ENCODE assay signal across 19 cellular contexts in the genomic region with DNA sequence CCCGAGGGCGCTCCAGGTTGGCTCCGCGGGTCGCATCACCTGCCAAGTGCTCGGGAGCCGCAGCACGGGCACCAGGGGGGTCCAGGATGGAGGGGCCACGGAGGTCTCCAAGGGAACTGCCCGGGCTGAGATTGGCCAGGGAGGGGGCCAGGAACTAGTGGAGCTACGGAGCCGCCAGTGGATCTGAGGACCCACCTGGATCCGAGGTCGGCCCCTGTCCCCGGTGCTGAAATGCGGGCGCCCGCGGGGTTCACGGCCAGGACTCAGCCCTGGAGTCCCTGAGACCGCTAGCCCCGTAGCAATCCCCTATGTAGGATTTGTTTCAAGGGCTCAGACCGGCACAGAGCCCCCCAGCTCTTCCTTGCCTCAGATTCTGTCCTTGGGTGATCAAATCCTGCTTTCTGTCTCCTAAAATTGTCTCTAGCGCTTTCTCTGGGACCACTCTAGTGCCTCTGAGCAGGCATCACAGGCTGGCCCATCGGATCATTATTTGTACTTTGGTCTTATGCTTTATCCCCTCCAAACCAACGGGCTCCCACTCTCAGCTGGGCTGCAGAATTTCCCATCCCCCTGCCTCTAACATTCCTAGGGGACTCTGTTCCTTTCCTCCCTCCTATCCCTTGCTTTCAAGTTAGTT. TPM values are rescaled to one million over a fixed set of nuclear protein-coding genes. Genes with fewer than 3 reads are reported as not detected.
DNase-seq lines count a peak whose midpoint lies in the region; ATAC-seq, FAIRE-seq and TF ChIP-seq lines count a peak whose summit lies in the region.
"Had no signal": no experiment of that assay in that cellular context is flagged by ENCODE, and none has a peak within 500 bp of the region (broad histone marks: within the 10 kb centered on the region; RNA-seq: fewer than 3 reads in every experiment).

No MANE protein-coding gene starts in this region.

- no peaks in the 10 kb centered on the region for H3K36me3 ChIP-seq in HepG2 (replicated peaks in 1 of 2; ENCODE audit: control insufficient read depth in 1 of 2, insufficient read depth in 2 of 2, low read length in 2 of 2)
- H3K36me3 ChIP-seq: stomach had no signal

- CTCF ChIA-PET in HepG2 (lab: Yijun Ruan, JAX; ENCODE audit: low intra/inter-chr PET ratio, low total read pairs) = no interaction called here

- no peaks in the 10 kb centered on the region for H3K79me2 ChIP-seq in H9 (ENCODE audit: insufficient read depth, low read length)
- H3K79me2 ChIP-seq in HepG2 (ENCODE audit: insufficient read depth, low read length) = no peaks in the 10 kb centered on the region

- H3K27me3 Mint-ChIP-seq in H9 (ENCODE audit: low read depth) = peaks cover 7% of the 10 kb centered on the region
- H3K27me3 Mint-ChIP-seq in activated naive CD8-positive, alpha-beta T cell treated with anti-CD3 and anti-CD28 coated beads, Interleukin-2, amount 10 ng/mL, durations not matched to agents 7 days and 5 days = peaks cover 71% of the 10 kb centered on the region

- ATAC-seq in activated naive CD8-positive, alpha-beta T cell treated with anti-CD3 and anti-CD28 coated beads, Interleukin-2, amount 10 ng/mL, durations not matched to agents 7 days and 5 days (ENCODE audit: low read depth) = peak; percentile 42
- peak; percentile 74 for ATAC-seq in HepG2
- ATAC-seq: naive thymus-derived CD4-positive, alpha-beta T cell had no signal

- no peak overlapping the region for H3K4ac ChIP-seq in H9 (ENCODE audit: low read depth, low read length)

- peaks cover 4% of the 10 kb centered on the region; the same call in 1 of the 2 replicates for H3K4me1 ChIP-seq in H9 (ENCODE audit: insufficient read depth, low read length)
- peaks cover 8% of the 10 kb centered on the region for H3K4me1 ChIP-seq in HepG2 (ENCODE audit: insufficient read depth, low read length)

- H3K4me3 Mint-ChIP-seq in H9 = no peak overlapping the region
- no peak overlapping the region for H3K4me3 Mint-ChIP-seq in activated naive CD8-positive, alpha-beta T cell treated with anti-CD3 and anti-CD28 coated beads, Interleukin-2, amount 10 ng/mL, durations not matched to agents 7 days and 5 days
- H3K4me3 Mint-ChIP-seq: activated T-cell treated with anti-CD3 and anti-CD28 coated beads, Interleukin-2, amount 50 U/mL, for 4 hours; CD4-positive, CD25-positive, alpha-beta regulatory T cell; naive thymus-derived CD4-positive, alpha-beta T cell had no signal

- H3K9ac ChIP-seq in H9 (ENCODE audit: extremely low read depth, insufficient read length, low read length) (no peak overlapping the region), HepG2 (ENCODE audit: insufficient read depth, low read depth, low read length) (no peak overlapping the region)

- TF ChIP-seq EP300 in HepG2 (IDR thresholded peaks at IDR 0.05; ENCODE audit: low read depth in 2 of 2, low read length in 2 of 2) = no peak
- TF ChIP-seq EP300 in HepG2 (CRISPR knock-in tag; IDR thresholded peaks at IDR 0.05; ENCODE audit: borderline replicate concordance) = no peak

- no peak overlapping the region for H3K23ac ChIP-seq in H9 (ENCODE audit: insufficient read length, low read depth, low read length)

- H2BK20ac ChIP-seq in H9 (ENCODE audit: low read depth, low read length, poor library complexity, severe bottlenecking) = no peak overlapping the region

- H2BK15ac ChIP-seq in H9 (ENCODE audit: low read depth, low read length) = no peak overlapping the region

- no peak overlapping the region for H3K4me3 ChIP-seq in HepG2 (replicated peaks in 1 of 3; ENCODE audit: insufficient read depth in 1 of 3, low read depth in 2 of 3, low read length in 3 of 3)
- H3K4me3 ChIP-seq: stomach had no signal

- WGBS in H9 (ENCODE audit: extremely low coverage, insufficient read length, low lambda C conversion rate) = no CpG with 5 or more reads among the region's 26 CpGs
- WGBS in HepG2 (ENCODE audit: low lambda C conversion rate) = 58% methylated on average over 7 of the region's 26 CpGs

- H3K56ac ChIP-seq in H9 (ENCODE audit: insufficient read length, low read depth, low read length) = no peak overlapping the region

- peak overlapping the region in 1 of 3 experiments; percentile 54; a peak in 1 of 7 replicates for H3K27ac Mint-ChIP-seq in H9
- H3K27ac Mint-ChIP-seq in activated naive CD8-positive, alpha-beta T cell treated with anti-CD3 and anti-CD28 coated beads, Interleukin-2, amount 10 ng/mL, durations not matched to agents 7 days and 5 days = no peak overlapping the region
- H3K27ac Mint-ChIP-seq: CD4-positive, CD25-positive, alpha-beta regulatory T cell; naive thymus-derived CD4-positive, alpha-beta T cell had no signal

- no TSS peak for BruUV-seq in HepG2 (replicated peaks; lab: Mats Ljungman, UMichigan)

- H3K14ac ChIP-seq in H9 (ENCODE audit: insufficient read depth, low read length) = no peak overlapping the region

- no peak overlapping the region for H2AK5ac ChIP-seq in H9 (ENCODE audit: insufficient read length, low read length)

- TF ChIP-seq RAD21 in HepG2 (CRISPR knock-in tag; IDR thresholded peaks at IDR 0.05) = no peak

- H3K9me3 ChIP-seq in H9 (ENCODE audit: control insufficient read depth, low read depth, low read length) = no peaks in the 10 kb centered on the region
- H3K9me3 ChIP-seq in HepG2 (ENCODE audit: low read length) = no peaks in the 10 kb centered on the region
- H3K9me3 ChIP-seq: stomach had no signal

- H2AFZ ChIP-seq in H9 (ENCODE audit: low read length) (no peak overlapping the region), HepG2 (ENCODE audit: low read length) (no peak overlapping the region)

- H3K36me3 Mint-ChIP-seq in H9 (ENCODE audit: insufficient read depth in 1 of 3, low read depth in 3 of 3) = no peaks in the 10 kb centered on the region
- H3K36me3 Mint-ChIP-seq in activated naive CD8-positive, alpha-beta T cell treated with anti-CD3 and anti-CD28 coated beads, Interleukin-2, amount 10 ng/mL, durations not matched to agents 7 days and 5 days = no peaks in the 10 kb centered on the region
- H3K36me3 Mint-ChIP-seq: CD4-positive, CD25-positive, alpha-beta regulatory T cell; naive thymus-derived CD4-positive, alpha-beta T cell had no signal

- no peak overlapping the region for H4K5ac ChIP-seq in H9 (ENCODE audit: insufficient read length, low read depth, low read length)

- H4K91ac ChIP-seq in H9 (ENCODE audit: insufficient read length, low read depth, low read length) = no peak overlapping the region

- no peak overlapping the region for H3T11ph ChIP-seq in H9 (ENCODE audit: low read length)

- H2BK5ac ChIP-seq in H9 (ENCODE audit: insufficient read length, low read length) = no peak overlapping the region

- TF ChIP-seq POLR2A in HepG2 (IDR thresholded peaks at IDR 0.05; ENCODE audit: insufficient read depth in 1 of 2, low read depth in 2 of 2, low read length in 2 of 2) = no peak

- no peaks in the 10 kb centered on the region for H3K9me3 Mint-ChIP-seq in H9
- no peaks in the 10 kb centered on the region for H3K9me3 Mint-ChIP-seq in activated naive CD8-positive, alpha-beta T cell treated with anti-CD3 and anti-CD28 coated beads, Interleukin-2, amount 10 ng/mL, durations not matched to agents 7 days and 5 days
- H3K9me3 Mint-ChIP-seq: activated T-cell treated with anti-CD3 and anti-CD28 coated beads, Interleukin-2, amount 50 U/mL, for 4 hours; CD4-positive, CD25-positive, alpha-beta regulatory T cell had no signal

- in situ Hi-C loops in HepG2 (cut with HindIII; ENCODE audit: extremely low pct_ligation_motif_present, low pct_unique_long_range_greater_than_20kb) = loop anchor here (5.0 kb wide), 1 partner anchor 57 kb away; no protein-coding TSS in a partner anchor

- intact Hi-C loops in HepG2 (cut with micrococcal nuclease; ENCODE audit: unreplicated experiment) = no loop called here

- no peak overlapping the region for H3K4me2 ChIP-seq in H9 (ENCODE audit: insufficient read depth, insufficient read length, low read length)
- H3K4me2 ChIP-seq in HepG2 (ENCODE audit: low read depth, low read length) = no peak overlapping the region

- no peaks in the 10 kb centered on the region for H3K27me3 ChIP-seq in H9 (ENCODE audit: insufficient read depth, low read length)
- H3K27me3 ChIP-seq in HepG2 (ENCODE audit: control insufficient read depth in 1 of 2, insufficient read depth in 2 of 2, low read length in 2 of 2) = peaks cover 0 to 11% of the 10 kb centered on the region in 2 experiments; a peak in 3 of 5 replicates

- no peaks in the 10 kb centered on the region for H4K20me1 ChIP-seq in H9 (ENCODE audit: control insufficient read depth, insufficient read depth, insufficient read length)
- no peaks in the 10 kb centered on the region for H4K20me1 ChIP-seq in HepG2 (ENCODE audit: insufficient read depth, low read length)

- TF ChIP-seq CTCF in H9 (conservative IDR thresholded peaks at IDR 0.05) (no peak), HepG2 (CRISPR knock-in tag; IDR thresholded peaks at IDR 0.05) (no peak)

- no peak overlapping the region for H3K27ac ChIP-seq in H9 (ENCODE audit: insufficient read length, low read depth, low read length)
- H3K27ac ChIP-seq in HepG2 (ENCODE audit: extremely low read length, insufficient read depth, low read length) = no peak overlapping the region
- H3K27ac ChIP-seq: stomach had no signal

- POLR2A ChIA-PET in activated naive CD8-positive, alpha-beta T cell treated with anti-CD3 and anti-CD28 coated beads, Interleukin-2, amount 10 ng/mL, durations not matched to agents 7 days and 5 days (lab: Charles Lee) = interaction anchor here (6.9 kb wide), 1 partner anchor 10 kb away, joined by 42 read pairs; no protein-coding TSS in a partner anchor
- POLR2A ChIA-PET in HepG2 (lab: Yijun Ruan, JAX) = interaction anchor here (1.3 kb wide), 1 partner anchor 9 kb away, joined by 5 read pairs; no protein-coding TSS in a partner anchor

- H4K8ac ChIP-seq in H9 (replicated peaks; ENCODE audit: insufficient read length, low read depth, low read length) = no peak overlapping the region

- H3K23me2 ChIP-seq in H9 (ENCODE audit: insufficient read length, low read depth, low read length, poor library complexity, severe bottlenecking) = no peaks in the 10 kb centered on the region

- no peaks in the 10 kb centered on the region for H3K79me1 ChIP-seq in H9 (ENCODE audit: insufficient read depth, low read depth, low read length, poor library complexity, severe bottlenecking)

- H3K4me1 Mint-ChIP-seq in H9 = peaks cover 4 to 11% of the 10 kb centered on the region in 2 experiments
- peaks cover 2% of the 10 kb centered on the region for H3K4me1 Mint-ChIP-seq in activated naive CD8-positive, alpha-beta T cell treated with anti-CD3 and anti-CD28 coated beads, Interleukin-2, amount 10 ng/mL, durations not matched to agents 7 days and 5 days

- no peak overlapping the region for H2BK120ac ChIP-seq in H9 (ENCODE audit: low read depth, low read length, poor library complexity, severe bottlenecking)

- no peak overlapping the region for H3K18ac ChIP-seq in H9 (ENCODE audit: insufficient read length, low read depth, low read length)

- H2BK12ac ChIP-seq in H9 (ENCODE audit: insufficient read length, low read depth, low read length) = no peak overlapping the region

- DNase-seq in Daoy (ENCODE audit: low read depth) (peak; percentile 31), H9 (peak; percentile 78), HepG2 (ENCODE audit: low spot score) (no peak), NCI-H446 treated with DMSO at 0.1 percent for 48 hours (lab: John Stamatoyannopoulos, UW) (no peak), NCI-H774 (lab: John Stamatoyannopoulos, UW) (no peak), SKM-1 treated with dmso at 0.1 percent for 144 hours (lab: John Stamatoyannopoulos, UW; ENCODE audit: unreplicated experiment) (no peak), T1000 (lab: John Stamatoyannopoulos, UW) (no peak)
- peak; percentile 63 for DNase-seq in activated naive CD8-positive, alpha-beta T cell treated with anti-CD3 and anti-CD28 coated beads, Interleukin-2, amount 10 ng/mL, durations not matched to agents 7 days and 5 days
- DNase-seq: activated T-cell treated with anti-CD3 and anti-CD28 coated beads, Interleukin-2, amount 50 U/mL, for 4 hours; CD4-positive, CD25-positive, alpha-beta regulatory T cell; effector CD8-positive, alpha-beta T cell; kidney; NCI-H187 treated with DMSO at 0.1 percent for 48 hours; NCI-H82; SHP77; stomach had no signal

- no peak for FAIRE-seq in HepG2 (lab: Jason Lieb, UNC)
- FAIRE-seq: kidney, TTC549 had no signal

RNA-seq across cellular contexts. Expression of a gene that starts 27.3 kb away (rescaled TPM):
- total RNA-seq in Daoy (2014; rRNA removed; shearing (Covaris generic)) = 67.3 and 87.1 TPM in 2 replicates
- 45.7 and 46.8 TPM in 2 replicates for total RNA-seq in H9 (2021)
- 10 to 100 TPM; 36.1 to 38.3 TPM for total RNA-seq in activated naive CD8-positive, alpha-beta T cell treated with anti-CD3 and anti-CD28 coated beads, Interleukin-2, amount 10 ng/mL, durations not matched to agents 7 days and 5 days
- 47.7 and 76.0 TPM in 2 replicates for total RNA-seq in HepG2 (2016; rRNA removed; fragmentation: Illumina TruSeq; extraction: Trizol)
- 39.0 and 40.3 TPM in 2 replicates for total RNA-seq in HepG2 (2016; cell fraction: cytosol; rRNA removed; fragmentation: Illumina TruSeq; extraction: Trizol; ENCODE audit: low read depth)
- 45.3 and 75.8 TPM in 2 replicates for total RNA-seq in HepG2 (2016; cell fraction: insoluble cytoplasmic fraction; rRNA removed; fragmentation: Illumina TruSeq; extraction: Trizol)
- 84.9 and 91.5 TPM in 2 replicates for total RNA-seq in HepG2 (2016; cell fraction: membrane; rRNA removed; fragmentation: Illumina TruSeq; extraction: Trizol)
- 48.8 and 56.1 TPM in 2 replicates for total RNA-seq in HepG2 (2016; cell fraction: nucleus; rRNA removed; fragmentation: Illumina TruSeq; extraction: Trizol)
- 141 and 163 TPM in 2 replicates for polyA plus RNA-seq in HepG2 (2011; rRNA removed)
- polyA plus RNA-seq in HepG2 (2011; cell fraction: cytosol; rRNA removed) = 151 and 283 TPM in 2 replicates
- polyA plus RNA-seq in HepG2 (2011; cell fraction: nucleus; rRNA removed) = 137 and 147 TPM in 2 replicates
- 61.9 and 67.1 TPM in 2 replicates for polyA plus RNA-seq in HepG2 (2012)
- 45.1 and 45.9 TPM in 2 replicates for polyA plus RNA-seq in HepG2 (2016; cell fraction: cytosol; fragmentation: Illumina TruSeq; extraction: Trizol; ENCODE audit: low read depth)
- polyA plus RNA-seq in HepG2 (2016; cell fraction: insoluble cytoplasmic fraction; fragmentation: Illumina TruSeq; extraction: Trizol; ENCODE audit: low read depth) = 53.5 and 55.6 TPM in 2 replicates
- 73.8 and 79.8 TPM in 2 replicates for polyA plus RNA-seq in HepG2 (2016; cell fraction: membrane; fragmentation: Illumina TruSeq; extraction: Trizol; ENCODE audit: low read depth)
- polyA plus RNA-seq in HepG2 (2016; cell fraction: nucleus; fragmentation: Illumina TruSeq; extraction: Trizol; ENCODE audit: insufficient read depth, low read depth) = 92.2 and 94.4 TPM in 2 replicates
- 68.1 and 270 TPM in 2 replicates for polyA minus RNA-seq in HepG2 (2011; rRNA and poly(A)+ RNA removed; ENCODE audit: low replicate concordance)
- 85.2 and 94.3 TPM in 2 replicates for polyA minus RNA-seq in HepG2 (2011; cell fraction: cytosol; rRNA and poly(A)+ RNA removed)
- polyA minus RNA-seq in HepG2 (2011; cell fraction: nucleus; rRNA and poly(A)+ RNA removed) = 25.0 and 28.0 TPM in 2 replicates

RNA-seq across cellular contexts. Expression of a gene that starts 35.6 kb away (rescaled TPM):
- total RNA-seq in Daoy (2014; rRNA removed; shearing (Covaris generic)) = 88.1 and 107 TPM in 2 replicates
- total RNA-seq in H9 (2021) (57.0 TPM in 2 replicates), HepG2 (2016; rRNA removed; fragmentation: Illumina TruSeq; extraction: Trizol) (31.0 and 70.1 TPM in 2 replicates)
- 10 to 100 TPM; 16.8 to 21.0 TPM for total RNA-seq in activated naive CD8-positive, alpha-beta T cell treated with anti-CD3 and anti-CD28 coated beads, Interleukin-2, amount 10 ng/mL, durations not matched to agents 7 days and 5 days
- total RNA-seq in HepG2 (2016; cell fraction: cytosol; rRNA removed; fragmentation: Illumina TruSeq; extraction: Trizol; ENCODE audit: low read depth) = 8.1 and 9.3 TPM in 2 replicates
- 23.8 and 71.6 TPM in 2 replicates for total RNA-seq in HepG2 (2016; cell fraction: insoluble cytoplasmic fraction; rRNA removed; fragmentation: Illumina TruSeq; extraction: Trizol)
- 22.0 and 25.0 TPM in 2 replicates for total RNA-seq in HepG2 (2016; cell fraction: membrane; rRNA removed; fragmentation: Illumina TruSeq; extraction: Trizol)
- total RNA-seq in HepG2 (2016; cell fraction: nucleus; rRNA removed; fragmentation: Illumina TruSeq; extraction: Trizol) = 69.1 and 83.4 TPM in 2 replicates
- polyA plus RNA-seq in HepG2 (2011; rRNA removed) = 318 and 361 TPM in 2 replicates
- 268 and 334 TPM in 2 replicates for polyA plus RNA-seq in HepG2 (2011; cell fraction: cytosol; rRNA removed)
- polyA plus RNA-seq in HepG2 (2011; cell fraction: nucleus; rRNA removed) = 289 and 340 TPM in 2 replicates
- 213 and 215 TPM in 2 replicates for polyA plus RNA-seq in HepG2 (2012)
- polyA plus RNA-seq in HepG2 (2016; cell fraction: cytosol; fragmentation: Illumina TruSeq; extraction: Trizol; ENCODE audit: low read depth) = 10.1 and 11.2 TPM in 2 replicates
- polyA plus RNA-seq in HepG2 (2016; cell fraction: insoluble cytoplasmic fraction; fragmentation: Illumina TruSeq; extraction: Trizol; ENCODE audit: low read depth) = 27.4 and 35.7 TPM in 2 replicates
- polyA plus RNA-seq in HepG2 (2016; cell fraction: membrane; fragmentation: Illumina TruSeq; extraction: Trizol; ENCODE audit: low read depth) = 15.6 and 19.4 TPM in 2 replicates
- 135 and 151 TPM in 2 replicates for polyA plus RNA-seq in HepG2 (2016; cell fraction: nucleus; fragmentation: Illumina TruSeq; extraction: Trizol; ENCODE audit: insufficient read depth, low read depth)
- polyA minus RNA-seq in HepG2 (2011; rRNA and poly(A)+ RNA removed; ENCODE audit: low replicate concordance) = 131 and 463 TPM in 2 replicates
- polyA minus RNA-seq in HepG2 (2011; cell fraction: cytosol; rRNA and poly(A)+ RNA removed) = 175 and 181 TPM in 2 replicates
- polyA minus RNA-seq in HepG2 (2011; cell fraction: nucleus; rRNA and poly(A)+ RNA removed) = 85.1 and 85.4 TPM in 2 replicates

RNA-seq across cellular contexts. Expression of a gene that starts 40.2 kb away (rescaled TPM):
- total RNA-seq in Daoy (2014; rRNA removed; shearing (Covaris generic)) = 38.6 and 78.9 TPM in 2 replicates
- total RNA-seq in H9 (2021) (0.35 TPM in 1 of 2 replicates, not detected in the other), HepG2 (2016; rRNA removed; fragmentation: Illumina TruSeq; extraction: Trizol) (not detected in 2 replicates)
- not detected for total RNA-seq in activated naive CD8-positive, alpha-beta T cell treated with anti-CD3 and anti-CD28 coated beads, Interleukin-2, amount 10 ng/mL, durations not matched to agents 7 days and 5 days
- not detected in 2 replicates for total RNA-seq in HepG2 (2016; cell fraction: cytosol; rRNA removed; fragmentation: Illumina TruSeq; extraction: Trizol; ENCODE audit: low read depth)
- total RNA-seq in HepG2 (2016; cell fraction: insoluble cytoplasmic fraction; rRNA removed; fragmentation: Illumina TruSeq; extraction: Trizol) = 0.24 TPM in 1 of 2 replicates, not detected in the other
- not detected in 2 replicates for total RNA-seq in HepG2 (2016; cell fraction: membrane; rRNA removed; fragmentation: Illumina TruSeq; extraction: Trizol)
- not detected in 2 replicates for total RNA-seq in HepG2 (2016; cell fraction: nucleus; rRNA removed; fragmentation: Illumina TruSeq; extraction: Trizol)
- 1.9 and 3.7 TPM in 2 replicates for polyA plus RNA-seq in HepG2 (2011; rRNA removed)
- 2.1 TPM in 2 replicates for polyA plus RNA-seq in HepG2 (2011; cell fraction: cytosol; rRNA removed)
- polyA plus RNA-seq in HepG2 (2011; cell fraction: nucleus; rRNA removed) = 0.90 and 2.1 TPM in 2 replicates
- 0.77 and 4.3 TPM in 2 replicates for polyA plus RNA-seq in HepG2 (2012)
- not detected in 2 replicates for polyA plus RNA-seq in HepG2 (2016; cell fraction: cytosol; fragmentation: Illumina TruSeq; extraction: Trizol; ENCODE audit: low read depth)
- polyA plus RNA-seq in HepG2 (2016; cell fraction: insoluble cytoplasmic fraction; fragmentation: Illumina TruSeq; extraction: Trizol; ENCODE audit: low read depth) = not detected in 2 replicates
- not detected in 2 replicates for polyA plus RNA-seq in HepG2 (2016; cell fraction: membrane; fragmentation: Illumina TruSeq; extraction: Trizol; ENCODE audit: low read depth)
- polyA plus RNA-seq in HepG2 (2016; cell fraction: nucleus; fragmentation: Illumina TruSeq; extraction: Trizol; ENCODE audit: insufficient read depth, low read depth) = 0.79 and 0.81 TPM in 2 replicates
- polyA minus RNA-seq in HepG2 (2011; rRNA and poly(A)+ RNA removed; ENCODE audit: low replicate concordance) = 0.56 TPM in 1 of 2 replicates, not detected in the other
- polyA minus RNA-seq in HepG2 (2011; cell fraction: cytosol; rRNA and poly(A)+ RNA removed) = 2.6 TPM in 1 of 2 replicates, not detected in the other
- not detected in 2 replicates for polyA minus RNA-seq in HepG2 (2011; cell fraction: nucleus; rRNA and poly(A)+ RNA removed)
- total RNA-seq: activated T-cell treated with anti-CD3 and anti-CD28 coated beads, Interleukin-2, amount 50 U/mL, for 4 hours; CD4-positive, CD25-positive, alpha-beta regulatory T cell; H4; kidney; naive thymus-derived CD4-positive, alpha-beta T cell had no signal
- polyA plus RNA-seq: CD4-positive, CD25-positive, alpha-beta regulatory T cell; naive thymus-derived CD4-positive, alpha-beta T cell had no signal

RNA-seq across cellular contexts. Expression of a gene that starts 51.4 kb away (rescaled TPM):
- not detected in 2 replicates for total RNA-seq in Daoy (2014; rRNA removed; shearing (Covaris generic))
- total RNA-seq in H9 (2021) (not detected in 2 replicates), HepG2 (2016; rRNA removed; fragmentation: Illumina TruSeq; extraction: Trizol) (not detected in 2 replicates)
- total RNA-seq in activated naive CD8-positive, alpha-beta T cell treated with anti-CD3 and anti-CD28 coated beads, Interleukin-2, amount 10 ng/mL, durations not matched to agents 7 days and 5 days = not detected
- total RNA-seq in HepG2 (2016; cell fraction: cytosol; rRNA removed; fragmentation: Illumina TruSeq; extraction: Trizol; ENCODE audit: low read depth) = not detected in 2 replicates
- not detected in 2 replicates for total RNA-seq in HepG2 (2016; cell fraction: insoluble cytoplasmic fraction; rRNA removed; fragmentation: Illumina TruSeq; extraction: Trizol)
- total RNA-seq in HepG2 (2016; cell fraction: membrane; rRNA removed; fragmentation: Illumina TruSeq; extraction: Trizol) = not detected in 2 replicates
- total RNA-seq in HepG2 (2016; cell fraction: nucleus; rRNA removed; fragmentation: Illumina TruSeq; extraction: Trizol) = not detected in 2 replicates
- polyA plus RNA-seq in HepG2 (2011; rRNA removed) = not detected in 2 replicates
- polyA plus RNA-seq in HepG2 (2011; cell fraction: cytosol; rRNA removed) = not detected in 2 replicates
- not detected in 2 replicates for polyA plus RNA-seq in HepG2 (2011; cell fraction: nucleus; rRNA removed)
- polyA plus RNA-seq in HepG2 (2012) = 0.92 and 1.8 TPM in 2 replicates
- polyA plus RNA-seq in HepG2 (2016; cell fraction: cytosol; fragmentation: Illumina TruSeq; extraction: Trizol; ENCODE audit: low read depth) = not detected in 2 replicates
- polyA plus RNA-seq in HepG2 (2016; cell fraction: insoluble cytoplasmic fraction; fragmentation: Illumina TruSeq; extraction: Trizol; ENCODE audit: low read depth) = not detected in 2 replicates
- polyA plus RNA-seq in HepG2 (2016; cell fraction: membrane; fragmentation: Illumina TruSeq; extraction: Trizol; ENCODE audit: low read depth) = not detected in 2 replicates
- not detected in 2 replicates for polyA plus RNA-seq in HepG2 (2016; cell fraction: nucleus; fragmentation: Illumina TruSeq; extraction: Trizol; ENCODE audit: insufficient read depth, low read depth)
- polyA minus RNA-seq in HepG2 (2011; rRNA and poly(A)+ RNA removed; ENCODE audit: low replicate concordance) = not detected in 2 replicates
- not detected in 2 replicates for polyA minus RNA-seq in HepG2 (2011; cell fraction: cytosol; rRNA and poly(A)+ RNA removed)
- not detected in 2 replicates for polyA minus RNA-seq in HepG2 (2011; cell fraction: nucleus; rRNA and poly(A)+ RNA removed)
- total RNA-seq: activated T-cell treated with anti-CD3 and anti-CD28 coated beads, Interleukin-2, amount 50 U/mL, for 4 hours; CD4-positive, CD25-positive, alpha-beta regulatory T cell; H4; naive thymus-derived CD4-positive, alpha-beta T cell had no signal
- polyA plus RNA-seq: CD4-positive, CD25-positive, alpha-beta regulatory T cell; naive thymus-derived CD4-positive, alpha-beta T cell had no signal

Comparison
In these comparisons a context has a peak if more than half of its experiments do, and no peak if none do; other contexts are left out.
1. DNase-seq: peak in Daoy (single experiment), H9 (single experiment) and activated naive CD8-positive, alpha-beta T cell treated with anti-CD3 and anti-CD28 coated beads, Interleukin-2, amount 10 ng/mL, durations not matched to agents 7 days and 5 days (single experiment); none in HepG2 (single experiment), NCI-H446 treated with DMSO at 0.1 percent for 48 hours (single experiment), NCI-H774 (single experiment), SKM-1 treated with dmso at 0.1 percent for 144 hours (single experiment) and T1000 (single experiment).
2. RNA of a gene that starts 40.2 kb away (total RNA-seq): 38.6 to 78.9 TPM in Daoy; 0.35 TPM in H9, not detected in activated naive CD8-positive, alpha-beta T cell treated with anti-CD3 and anti-CD28 coated beads, Interleukin-2, amount 10 ng/mL, durations not matched to agents 7 days and 5 days and 0.24 TPM in HepG2; every median in the first group is over 10 times any median in the second.